In the genomic region with DNA sequence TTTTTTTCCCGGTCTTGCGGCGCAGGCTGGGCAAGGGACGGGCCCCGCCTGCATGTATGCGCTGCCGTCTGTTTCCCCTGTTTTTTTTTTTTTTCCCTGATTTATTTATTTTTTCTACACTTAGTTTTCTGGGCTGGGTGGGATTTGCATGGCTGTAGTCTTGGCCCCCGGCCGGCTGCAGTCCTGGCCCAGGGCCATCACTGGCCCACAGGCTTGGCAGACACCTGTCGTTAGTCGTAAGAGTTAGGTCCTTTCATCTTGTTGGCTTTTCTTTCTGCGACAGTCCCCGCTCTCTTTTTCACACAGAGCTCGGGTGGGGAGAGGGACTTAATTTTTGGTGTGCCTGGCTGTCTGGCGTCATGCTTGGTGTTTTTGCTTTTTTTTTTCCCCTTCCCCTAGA, we compare ENCODE assay signal across 1 cellular context.
TF ChIP-seq lines count a peak whose summit lies in the region.

No MANE protein-coding gene starts in this region.

TF ChIP-seq in GM23338, 12 proteins besides CTCF, POLR2A, EP300 and RAD21:
- TF ChIP-seq EZH2phosphoT487 (IDR thresholded peaks at IDR 0.05; ENCODE audit: unreplicated experiment) = no peak
- no peak for TF ChIP-seq STAT1 (IDR thresholded peaks at IDR 0.05; ENCODE audit: unreplicated experiment)
- no peak for TF ChIP-seq ZNF114 (CRISPR knock-in tag; IDR thresholded peaks at IDR 0.05)
- no peak for TF ChIP-seq EZH2 (IDR thresholded peaks at IDR 0.05; ENCODE audit: low read depth, unreplicated experiment)
- TF ChIP-seq, protein P1, sequence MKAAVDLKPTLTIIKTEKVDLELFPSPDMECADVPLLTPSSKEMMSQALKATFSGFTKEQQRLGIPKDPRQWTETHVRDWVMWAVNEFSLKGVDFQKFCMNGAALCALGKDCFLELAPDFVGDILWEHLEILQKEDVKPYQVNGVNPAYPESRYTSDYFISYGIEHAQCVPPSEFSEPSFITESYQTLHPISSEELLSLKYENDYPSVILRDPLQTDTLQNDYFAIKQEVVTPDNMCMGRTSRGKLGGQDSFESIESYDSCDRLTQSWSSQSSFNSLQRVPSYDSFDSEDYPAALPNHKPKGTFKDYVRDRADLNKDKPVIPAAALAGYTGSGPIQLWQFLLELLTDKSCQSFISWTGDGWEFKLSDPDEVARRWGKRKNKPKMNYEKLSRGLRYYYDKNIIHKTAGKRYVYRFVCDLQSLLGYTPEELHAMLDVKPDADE (IDR thresholded peaks at IDR 0.05) = no peak
- TF ChIP-seq ZNF331 (CRISPR knock-in tag; IDR thresholded peaks at IDR 0.05; ENCODE audit: low read depth) = no peak
- no peak for TF ChIP-seq NANOG (IDR thresholded peaks at IDR 0.05; ENCODE audit: borderline replicate concordance)
- TF ChIP-seq JUNB (IDR thresholded peaks at IDR 0.05; ENCODE audit: unreplicated experiment) = no peak
- no peak for TF ChIP-seq CREB1 (CRISPR knock-in tag; IDR thresholded peaks at IDR 0.05; ENCODE audit: low read depth)
- TF ChIP-seq POLR2AphosphoS5 (IDR thresholded peaks at IDR 0.05; ENCODE audit: low read depth) = no peak
- TF ChIP-seq, protein P2, sequence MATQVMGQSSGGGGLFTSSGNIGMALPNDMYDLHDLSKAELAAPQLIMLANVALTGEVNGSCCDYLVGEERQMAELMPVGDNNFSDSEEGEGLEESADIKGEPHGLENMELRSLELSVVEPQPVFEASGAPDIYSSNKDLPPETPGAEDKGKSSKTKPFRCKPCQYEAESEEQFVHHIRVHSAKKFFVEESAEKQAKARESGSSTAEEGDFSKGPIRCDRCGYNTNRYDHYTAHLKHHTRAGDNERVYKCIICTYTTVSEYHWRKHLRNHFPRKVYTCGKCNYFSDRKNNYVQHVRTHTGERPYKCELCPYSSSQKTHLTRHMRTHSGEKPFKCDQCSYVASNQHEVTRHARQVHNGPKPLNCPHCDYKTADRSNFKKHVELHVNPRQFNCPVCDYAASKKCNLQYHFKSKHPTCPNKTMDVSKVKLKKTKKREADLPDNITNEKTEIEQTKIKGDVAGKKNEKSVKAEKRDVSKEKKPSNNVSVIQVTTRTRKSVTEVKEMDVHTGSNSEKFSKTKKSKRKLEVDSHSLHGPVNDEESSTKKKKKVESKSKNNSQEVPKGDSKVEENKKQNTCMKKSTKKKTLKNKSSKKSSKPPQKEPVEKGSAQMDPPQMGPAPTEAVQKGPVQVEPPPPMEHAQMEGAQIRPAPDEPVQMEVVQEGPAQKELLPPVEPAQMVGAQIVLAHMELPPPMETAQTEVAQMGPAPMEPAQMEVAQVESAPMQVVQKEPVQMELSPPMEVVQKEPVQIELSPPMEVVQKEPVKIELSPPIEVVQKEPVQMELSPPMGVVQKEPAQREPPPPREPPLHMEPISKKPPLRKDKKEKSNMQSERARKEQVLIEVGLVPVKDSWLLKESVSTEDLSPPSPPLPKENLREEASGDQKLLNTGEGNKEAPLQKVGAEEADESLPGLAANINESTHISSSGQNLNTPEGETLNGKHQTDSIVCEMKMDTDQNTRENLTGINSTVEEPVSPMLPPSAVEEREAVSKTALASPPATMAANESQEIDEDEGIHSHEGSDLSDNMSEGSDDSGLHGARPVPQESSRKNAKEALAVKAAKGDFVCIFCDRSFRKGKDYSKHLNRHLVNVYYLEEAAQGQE (IDR thresholded peaks at IDR 0.05; ENCODE audit: unreplicated experiment) = no peak
- TF ChIP-seq, protein P3, sequence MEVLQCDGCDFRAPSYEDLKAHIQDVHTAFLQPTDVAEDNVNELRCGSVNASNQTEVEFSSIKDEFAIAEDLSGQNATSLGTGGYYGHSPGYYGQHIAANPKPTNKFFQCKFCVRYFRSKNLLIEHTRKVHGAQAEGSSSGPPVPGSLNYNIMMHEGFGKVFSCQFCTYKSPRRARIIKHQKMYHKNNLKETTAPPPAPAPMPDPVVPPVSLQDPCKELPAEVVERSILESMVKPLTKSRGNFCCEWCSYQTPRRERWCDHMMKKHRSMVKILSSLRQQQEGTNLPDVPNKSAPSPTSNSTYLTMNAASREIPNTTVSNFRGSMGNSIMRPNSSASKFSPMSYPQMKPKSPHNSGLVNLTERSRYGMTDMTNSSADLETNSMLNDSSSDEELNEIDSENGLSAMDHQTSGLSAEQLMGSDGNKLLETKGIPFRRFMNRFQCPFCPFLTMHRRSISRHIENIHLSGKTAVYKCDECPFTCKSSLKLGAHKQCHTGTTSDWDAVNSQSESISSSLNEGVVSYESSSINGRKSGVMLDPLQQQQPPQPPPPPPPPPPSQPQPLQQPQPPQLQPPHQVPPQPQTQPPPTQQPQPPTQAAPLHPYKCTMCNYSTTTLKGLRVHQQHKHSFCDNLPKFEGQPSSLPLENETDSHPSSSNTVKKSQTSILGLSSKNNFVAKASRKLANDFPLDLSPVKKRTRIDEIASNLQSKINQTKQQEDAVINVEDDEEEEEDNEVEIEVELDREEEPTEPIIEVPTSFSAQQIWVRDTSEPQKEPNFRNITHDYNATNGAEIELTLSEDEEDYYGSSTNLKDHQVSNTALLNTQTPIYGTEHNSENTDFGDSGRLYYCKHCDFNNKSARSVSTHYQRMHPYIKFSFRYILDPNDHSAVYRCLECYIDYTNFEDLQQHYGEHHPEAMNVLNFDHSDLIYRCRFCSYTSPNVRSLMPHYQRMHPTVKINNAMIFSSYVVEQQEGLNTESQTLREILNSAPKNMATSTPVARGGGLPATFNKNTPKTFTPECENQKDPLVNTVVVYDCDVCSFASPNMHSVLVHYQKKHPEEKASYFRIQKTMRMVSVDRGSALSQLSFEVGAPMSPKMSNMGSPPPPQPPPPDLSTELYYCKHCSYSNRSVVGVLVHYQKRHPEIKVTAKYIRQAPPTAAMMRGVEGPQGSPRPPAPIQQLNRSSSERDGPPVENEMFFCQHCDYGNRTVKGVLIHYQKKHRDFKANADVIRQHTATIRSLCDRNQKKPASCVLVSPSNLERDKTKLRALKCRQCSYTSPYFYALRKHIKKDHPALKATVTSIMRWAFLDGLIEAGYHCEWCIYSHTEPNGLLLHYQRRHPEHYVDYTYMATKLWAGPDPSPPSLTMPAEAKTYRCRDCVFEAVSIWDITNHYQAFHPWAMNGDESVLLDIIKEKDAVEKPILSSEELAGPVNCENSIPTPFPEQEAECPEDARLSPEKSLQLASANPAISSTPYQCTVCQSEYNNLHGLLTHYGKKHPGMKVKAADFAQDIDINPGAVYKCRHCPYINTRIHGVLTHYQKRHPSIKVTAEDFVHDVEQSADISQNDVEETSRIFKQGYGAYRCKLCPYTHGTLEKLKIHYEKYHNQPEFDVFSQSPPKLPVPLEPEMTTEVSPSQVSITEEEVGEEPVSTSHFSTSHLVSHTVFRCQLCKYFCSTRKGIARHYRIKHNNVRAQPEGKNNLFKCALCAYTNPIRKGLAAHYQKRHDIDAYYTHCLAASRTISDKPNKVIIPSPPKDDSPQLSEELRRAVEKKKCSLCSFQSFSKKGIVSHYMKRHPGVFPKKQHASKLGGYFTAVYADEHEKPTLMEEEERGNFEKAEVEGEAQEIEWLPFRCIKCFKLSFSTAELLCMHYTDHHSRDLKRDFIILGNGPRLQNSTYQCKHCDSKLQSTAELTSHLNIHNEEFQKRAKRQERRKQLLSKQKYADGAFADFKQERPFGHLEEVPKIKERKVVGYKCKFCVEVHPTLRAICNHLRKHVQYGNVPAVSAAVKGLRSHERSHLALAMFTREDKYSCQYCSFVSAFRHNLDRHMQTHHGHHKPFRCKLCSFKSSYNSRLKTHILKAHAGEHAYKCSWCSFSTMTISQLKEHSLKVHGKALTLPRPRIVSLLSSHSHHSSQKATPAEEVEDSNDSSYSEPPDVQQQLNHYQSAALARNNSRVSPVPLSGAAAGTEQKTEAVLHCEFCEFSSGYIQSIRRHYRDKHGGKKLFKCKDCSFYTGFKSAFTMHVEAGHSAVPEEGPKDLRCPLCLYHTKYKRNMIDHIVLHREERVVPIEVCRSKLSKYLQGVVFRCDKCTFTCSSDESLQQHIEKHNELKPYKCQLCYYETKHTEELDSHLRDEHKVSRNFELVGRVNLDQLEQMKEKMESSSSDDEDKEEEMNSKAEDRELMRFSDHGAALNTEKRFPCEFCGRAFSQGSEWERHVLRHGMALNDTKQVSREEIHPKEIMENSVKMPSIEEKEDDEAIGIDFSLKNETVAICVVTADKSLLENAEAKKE (CRISPR knock-in tag; IDR thresholded peaks at IDR 0.05) = no peak
